ENCODE assay signal across 9 cellular contexts in genomic region chr4:184163813-184164212, GRCh38. TPM values are rescaled to one million over a fixed set of nuclear protein-coding genes. Genes with fewer than 3 reads are reported as not detected.
DNase-seq lines count a peak whose midpoint lies in the region; ATAC-seq, FAIRE-seq and TF ChIP-seq lines count a peak whose summit lies in the region.
"Had no signal": no experiment of that assay in that cellular context is flagged by ENCODE, and none has a peak within 500 bp of the region (broad histone marks: within the 10 kb centered on the region; RNA-seq: fewer than 3 reads in every experiment).

No MANE protein-coding gene starts in this region.

- H4K20me1 ChIP-seq in K562 (replicated peaks; ENCODE audit: control insufficient read depth, insufficient read depth, low read length) (no peaks in the 10 kb centered on the region), keratinocyte (ENCODE audit: control insufficient read depth, extremely low read depth, insufficient read depth, low read length) (no peaks in the 10 kb centered on the region)

- FAIRE-seq in K562 (lab: Jason Lieb, UNC) (peak; percentile 77), keratinocyte (lab: Jason Lieb, UNC) (no peak)
- FAIRE-seq: colon had no signal

- ATAC-seq in K562 (peak; percentile 90), thoracic aorta (ENCODE audit: insufficient number of reproducible peaks, low FRiP score, low read depth) (no peak), HG02938 (IDR thresholded peaks at IDR 0.05; ENCODE audit: unreplicated experiment) (no peak), GM19035 (IDR thresholded peaks at IDR 0.05; ENCODE audit: unreplicated experiment) (no peak)

- TF ChIP-seq CTCF in GM12864 (IDR thresholded peaks at IDR 0.05; ENCODE audit: low read depth, low read length, missing control alignments) (peak; percentile 52), K562 (IDR thresholded peaks at IDR 0.05 in 2 of 3, conservative IDR thresholded peaks at IDR 0.05 in 1 of 3; ENCODE audit: insufficient read depth in 2 of 3, low read depth in 1 of 3, low read length in 3 of 3) (peak; percentile 62 to 79 (median 73)), keratinocyte (optimal IDR thresholded peaks at IDR 0.05 in 1 of 3, IDR thresholded peaks at IDR 0.05 in 1 of 3, conservative IDR thresholded peaks at IDR 0.05 in 1 of 3; ENCODE audit: extremely low read depth in 1 of 3, insufficient read depth in 2 of 3, low read length in 3 of 3) (peak; percentile 55 to 75 (median 61)), thoracic aorta (IDR thresholded peaks at IDR 0.05) (peak; percentile 70)

- dilution Hi-C loops in keratinocyte (cut with MboI; ENCODE audit: extremely low pct_ligation_motif_present, low sequenced_read_pairs) = no loop called here

- in situ Hi-C loops in ACHN (cut with HindIII; ENCODE audit: low pct_ligation_motif_present, low pct_unique_long_range_greater_than_20kb, low sequenced_read_pairs) (no loop called here), K562 (cut with MboI) (loop anchor here (25.0 kb wide), 1 partner anchor 702 kb away; no protein-coding TSS in a partner anchor)

- H3K4me3 ChIP-seq in GM12864 (ENCODE audit: low read depth, low read length) (no peak overlapping the region), K562 (no peak overlapping the region), keratinocyte (ENCODE audit: control insufficient read depth in 2 of 3, extremely low read depth in 1 of 3, insufficient read depth in 2 of 3, low read depth in 1 of 3, low read length in 3 of 3) (no peak overlapping the region), thoracic aorta (no peak overlapping the region)

- no peak overlapping the region for H3K4me2 ChIP-seq in K562 (ENCODE audit: insufficient read depth, low read length)
- no peak overlapping the region for H3K4me2 ChIP-seq in keratinocyte (ENCODE audit: control insufficient read depth, extremely low read depth, insufficient read depth, low read depth, low read length)

- no peak overlapping the region for H2AFZ ChIP-seq in K562 (ENCODE audit: low read depth, low read length)
- H2AFZ ChIP-seq in keratinocyte (ENCODE audit: control insufficient read depth, low read length) = no peak overlapping the region

- no TSS peak for BruUV-seq in K562 (replicated peaks; lab: Mats Ljungman, UMichigan)

- POLR2A ChIA-PET in K562 (lab: Yijun Ruan, JAX) = no interaction called here

- H3K9me3 ChIP-seq in K562 (replicated peaks; ENCODE audit: control insufficient read depth, insufficient read depth, low read depth, low read length) (no peaks in the 10 kb centered on the region), keratinocyte (ENCODE audit: control insufficient read depth, low read depth, low read length) (no peaks in the 10 kb centered on the region), thoracic aorta (no peaks in the 10 kb centered on the region)

- DNase-seq in ACHN = peak; percentile 26
- no peak for DNase-seq in GM12864 (ENCODE audit: low read depth)
- DNase-seq in NCI-H510A treated with DMSO at 0.1 percent for 48 hours (lab: John Stamatoyannopoulos, UW) = peak; percentile 19
- DNase-seq in K562 (ENCODE audit: extremely low read depth in 1 of 4, low spot score in 3 of 4) = peak; percentile 46 to 55 (median 48)
- no peak for DNase-seq in keratinocyte (ENCODE audit: low read depth, low spot score)
- DNase-seq in thoracic aorta (ENCODE audit: low spot score) = no peak

- H3K4me1 ChIP-seq in K562 (replicated peaks in 1 of 2; ENCODE audit: control insufficient read depth in 2 of 2, insufficient read depth in 2 of 2, low read length in 2 of 2) = peaks cover 0 to 6% of the 10 kb centered on the region in 2 experiments; a peak in 2 of 5 replicates
- no peaks in the 10 kb centered on the region for H3K4me1 ChIP-seq in keratinocyte (ENCODE audit: control insufficient read depth, extremely low read depth, insufficient read depth, low read length)
- peaks cover 0 to 6% of the 10 kb centered on the region in 2 donors for H3K4me1 ChIP-seq in thoracic aorta (ENCODE audit: control insufficient read depth in 1 of 2, low read depth in 2 of 2)

- H3K36me3 ChIP-seq in K562 (ENCODE audit: control insufficient read depth, insufficient read depth, low read length) (no peaks in the 10 kb centered on the region), keratinocyte (ENCODE audit: control insufficient read depth in 2 of 2, extremely low read depth in 1 of 2, insufficient read depth in 2 of 2, low read length in 2 of 2) (no peaks in the 10 kb centered on the region), thoracic aorta (no peaks in the 10 kb centered on the region)

- intact Hi-C loops in K562 (cut with micrococcal nuclease) = loop anchor here (1.0 kb wide), 1 partner anchor 324 kb away; no protein-coding TSS in a partner anchor

- no peaks in the 10 kb centered on the region for H3K79me2 ChIP-seq in K562 (ENCODE audit: control insufficient read depth, insufficient read depth, low read length)
- no peaks in the 10 kb centered on the region for H3K79me2 ChIP-seq in keratinocyte (ENCODE audit: control insufficient read depth, insufficient read depth, low read length)

- no peak for TF ChIP-seq EP300 in K562 (IDR thresholded peaks at IDR 0.05; ENCODE audit: low read length)

- no peak overlapping the region for H3K27ac ChIP-seq in K562 (ENCODE audit: extremely low read depth, low read depth, low read length)
- H3K27ac ChIP-seq in keratinocyte (ENCODE audit: control insufficient read depth, insufficient read depth, low read length) = no peak overlapping the region
- H3K27ac ChIP-seq in thoracic aorta = no peak overlapping the region

- H3K9me1 ChIP-seq in K562 (ENCODE audit: control insufficient read depth, insufficient read depth, low read length) (no peaks in the 10 kb centered on the region), keratinocyte (ENCODE audit: control insufficient read depth, extremely low read depth, insufficient read depth, low read length) (no peaks in the 10 kb centered on the region)

- peak; percentile 80 for TF ChIP-seq RAD21 in K562 (CRISPR knock-in tag; conservative IDR thresholded peaks at IDR 0.05 in 1 of 2, IDR thresholded peaks at IDR 0.05 in 1 of 2)

- H3K9ac ChIP-seq in K562 (ENCODE audit: insufficient read depth in 1 of 2, low read depth in 2 of 2, low read length in 2 of 2) (no peak overlapping the region), keratinocyte (ENCODE audit: control insufficient read depth, extremely low read depth, insufficient read depth, low read length) (no peak overlapping the region)

- no peak for TF ChIP-seq POLR2A in K562 (conservative IDR thresholded peaks at IDR 0.05)

- CTCF ChIA-PET in K562 (lab: Yijun Ruan, JAX; ENCODE audit: low intra/inter-chr PET ratio) = interaction anchor here (0.9 to 1.0 kb wide), 2 partner anchors 323 to 324 kb away, joined by 3 to 4 read pairs; no protein-coding TSS in a partner anchor

- peaks cover 16 to 42% of the 10 kb centered on the region in 2 experiments for H3K27me3 ChIP-seq in K562 (ENCODE audit: control insufficient read depth in 2 of 2, insufficient read depth in 2 of 2, low read length in 2 of 2)
- H3K27me3 ChIP-seq in keratinocyte (ENCODE audit: control insufficient read depth, extremely low read depth, insufficient read depth, low read length) = peaks cover 9% of the 10 kb centered on the region
- no peaks in the 10 kb centered on the region for H3K27me3 ChIP-seq in thoracic aorta (replicated peaks; ENCODE audit: insufficient read depth)

- under 1% methylated on average over 8 of the region's 8 CpGs for WGBS in K562 (ENCODE audit: insufficient coverage, low coverage, missing lambda C conversion rate)

TF ChIP-seq in K562, 482 proteins besides CTCF, POLR2A, EP300 and RAD21 (continues in another document):
- TF ChIP-seq TARDBP (IDR thresholded peaks at IDR 0.05) = no peak
- TF ChIP-seq DEAF1 (CRISPR knock-in tag; IDR thresholded peaks at IDR 0.05) = peak; percentile 84

RNA-seq across cellular contexts. Expression of gene ENPP6, which starts 53.9 kb away (rescaled TPM):
- total RNA-seq in K562 (2011; cell fraction: chromatin; rRNA removed; ENCODE audit: low replicate concordance) = not detected in 2 replicates
- total RNA-seq in K562 (2011; cell fraction: nucleolus; rRNA removed) = not detected in 2 replicates
- not detected in 2 replicates for total RNA-seq in K562 (2011; cell fraction: nucleoplasm; rRNA removed)
- total RNA-seq in K562 (2014; rRNA removed) (not detected in 2 replicates), K562 (2014; rRNA removed; fragmentation: Illumina TruSeq; extraction: Trizol) (not detected in 2 replicates), K562 (2015; rRNA removed; fragmentation: Illumina TruSeq; extraction: Trizol) (0.29 TPM in 1 of 2 replicates, not detected in the other), K562 (2021) (not detected in 2 replicates), thoracic aorta (1 to 10 TPM in 1 of 2 donors, under 1 TPM in 1; 0.27 to 2.0 TPM)
- polyA plus RNA-seq in K562 (2011; rRNA removed) (not detected in 2 replicates), K562 (2014; fragmentation: Illumina TruSeq; extraction: Trizol) (not detected in 2 replicates), K562 (2014; fragmentation: Nextera tagmentation; extraction: Ambion mirVana) (not detected), K562 (2014; rRNA removed) (not detected in 2 replicates), keratinocyte (not detected in 3 replicates)
- not detected in 2 replicates for polyA plus RNA-seq in K562 (2011; cell fraction: cytosol; rRNA removed)
- polyA plus RNA-seq in K562 (2011; cell fraction: nucleus; rRNA removed) = not detected in 2 replicates
- 0.36 TPM in 1 of 2 replicates, not detected in the other for polyA plus RNA-seq in K562 (2012)
- polyA minus RNA-seq in K562 (2011; rRNA and poly(A)+ RNA removed) = not detected in 2 replicates
- not detected in 2 replicates for polyA minus RNA-seq in K562 (2011; cell fraction: cytosol; rRNA and poly(A)+ RNA removed)
- polyA minus RNA-seq in K562 (2011; cell fraction: nucleus; rRNA and poly(A)+ RNA removed) = not detected in 2 replicates
- polyA plus RNA-seq in keratinocyte (2011; ENCODE audit: low read depth) = not detected
- not detected in 2 replicates for polyA plus RNA-seq in keratinocyte (2011; cell fraction: cytosol; rRNA removed)
- polyA plus RNA-seq in keratinocyte (2011; cell fraction: nucleus; rRNA removed) = not detected in 2 replicates
- polyA plus RNA-seq in keratinocyte (2012; ENCODE audit: low replicate concordance) = not detected in 2 replicates
- not detected in 3 replicates for polyA minus RNA-seq in keratinocyte
- not detected for polyA minus RNA-seq in keratinocyte (2011; cell fraction: cytosol; rRNA and poly(A)+ RNA removed)
- polyA minus RNA-seq in keratinocyte (2011; cell fraction: nucleus; rRNA and poly(A)+ RNA removed) = not detected in 2 replicates

Comparison
In these comparisons a context has a peak if more than half of its experiments do, and no peak if none do; other contexts are left out.
1. DNase-seq: peak in ACHN (single experiment), NCI-H510A treated with DMSO at 0.1 percent for 48 hours (single experiment) and K562 (4 of 4); none in GM12864 (single experiment), keratinocyte (single experiment) and thoracic aorta (single experiment).
2. Peak in every context shown above with its lines, with median percentiles within 50 percentile points of each other: CTCF ChIP-seq.